Comparison of ENCODE assay signal across 11 cellular contexts in the genomic region with DNA sequence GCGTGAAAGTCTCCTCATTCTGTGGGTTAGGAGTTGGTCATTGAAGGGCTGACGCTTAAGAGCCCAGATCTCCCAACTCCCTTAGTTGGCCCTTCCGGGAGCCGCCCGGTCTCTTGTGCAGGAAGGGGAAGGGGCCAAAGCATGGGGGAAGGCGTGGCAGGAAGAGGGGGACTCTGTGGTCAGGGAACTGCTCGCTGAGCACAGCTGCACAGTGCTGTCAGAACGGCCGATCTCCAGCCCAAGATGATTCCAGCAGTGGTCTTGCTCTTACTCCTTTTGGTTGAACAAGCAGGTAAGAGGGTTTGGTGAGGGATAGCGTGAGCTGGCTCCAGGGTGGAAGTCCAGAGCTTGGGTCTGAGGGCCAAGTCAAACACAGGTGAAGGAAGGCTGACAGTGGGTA. TPM values are rescaled to one million over a fixed set of nuclear protein-coding genes. Genes with fewer than 3 reads are reported as not detected.
DNase-seq lines count a peak whose midpoint lies in the region; ATAC-seq lines count a peak whose summit lies in the region.
"Had no signal": no experiment of that assay in that cellular context is flagged by ENCODE, and none has a peak within 500 bp of the region (broad histone marks: within the 10 kb centered on the region; RNA-seq: fewer than 3 reads in every experiment).

Gene FCER1G (plus strand): TSS at position 217 of the 400 bp plus-strand sequence. CDS start 27 bp downstream, at position 244.

- DNase-seq in stimulated activated naive CD8-positive, alpha-beta T cell treated with anti-CD3 and anti-CD28 coated beads, Interleukin-15, Interleukin-2, amounts not matched to agents 100 U/mL and 50 U/mL, for 24 hours: no peak
- DNase-seq in ecto neural progenitor cell (ENCODE audit: low spot score) (peak; percentile 36), COLO829 (ENCODE audit: low spot score) (no peak), AG20443 (ENCODE audit: low spot score) (no peak)
- DNase-seq in naive thymus-derived CD8-positive, alpha-beta T cell: no peak
- DNase-seq in activated CD8-positive, alpha-beta memory T cell treated with anti-CD3 and anti-CD28 coated beads for 24 hours: no peak
- DNase-seq: central memory CD4-positive, alpha-beta T cell; NCI-H1694 treated with DMSO at 0.1 percent for 48 hours; T-helper 9 cell had no signal

- peaks cover 46% of the 10 kb centered on the region for H3K4me1 Mint-ChIP-seq in stimulated activated naive CD8-positive, alpha-beta T cell treated with anti-CD3 and anti-CD28 coated beads, Interleukin-15, Interleukin-2, amounts not matched to agents 100 ng/mL and 50 ng/mL, for 24 hours (ENCODE audit: low read depth)
- H3K4me1 Mint-ChIP-seq in naive thymus-derived CD8-positive, alpha-beta T cell: peaks cover 39 to 60% (median 56%) of the 10 kb centered on the region in 4 donors

- H3K27me3 Mint-ChIP-seq in stimulated activated naive CD8-positive, alpha-beta T cell treated with anti-CD3 and anti-CD28 coated beads, Interleukin-15, Interleukin-2, amounts not matched to agents 100 ng/mL and 50 ng/mL, for 24 hours: no peaks in the 10 kb centered on the region
- no peaks in the 10 kb centered on the region for H3K27me3 Mint-ChIP-seq in naive thymus-derived CD8-positive, alpha-beta T cell

- POLR2A ChIA-PET in naive thymus-derived CD8-positive, alpha-beta T cell (lab: Charles Lee): interaction anchor here (0.6 to 15.0 kb wide), 9 partner anchors 9 to 98 kb away, joined by 3 to 231 read pairs (median 7); partner anchors contain the start of genes APOA2, NDUFS2, SDHC and TOMM40L

- H3K9me3 Mint-ChIP-seq in stimulated activated naive CD8-positive, alpha-beta T cell treated with anti-CD3 and anti-CD28 coated beads, Interleukin-15, Interleukin-2, amounts not matched to agents 100 ng/mL and 50 ng/mL, for 24 hours: no peaks in the 10 kb centered on the region
- no peaks in the 10 kb centered on the region for H3K9me3 Mint-ChIP-seq in naive thymus-derived CD8-positive, alpha-beta T cell

- peak within 1 kb of the TSS; percentile 62 for H3K4me3 Mint-ChIP-seq in stimulated activated naive CD8-positive, alpha-beta T cell treated with anti-CD3 and anti-CD28 coated beads, Interleukin-15, Interleukin-2, amounts not matched to agents 100 ng/mL and 50 ng/mL, for 24 hours
- peak within 1 kb of the TSS; percentile 67 to 88 (median 80) for H3K4me3 Mint-ChIP-seq in naive thymus-derived CD8-positive, alpha-beta T cell

- H3K27ac Mint-ChIP-seq in stimulated activated naive CD8-positive, alpha-beta T cell treated with anti-CD3 and anti-CD28 coated beads, Interleukin-15, Interleukin-2, amounts not matched to agents 100 ng/mL and 50 ng/mL, for 24 hours: peak within 1 kb of the TSS; percentile 53
- peak within 1 kb of the TSS; percentile 82 to 97 (median 92) for H3K27ac Mint-ChIP-seq in naive thymus-derived CD8-positive, alpha-beta T cell

- peaks cover 41% of the 10 kb centered on the region for H3K36me3 Mint-ChIP-seq in stimulated activated naive CD8-positive, alpha-beta T cell treated with anti-CD3 and anti-CD28 coated beads, Interleukin-15, Interleukin-2, amounts not matched to agents 100 ng/mL and 50 ng/mL, for 24 hours (ENCODE audit: low read depth)
- peaks cover 6 to 53% (median 21%) of the 10 kb centered on the region in 3 donors for H3K36me3 Mint-ChIP-seq in naive thymus-derived CD8-positive, alpha-beta T cell

- ATAC-seq in stimulated activated naive CD8-positive, alpha-beta T cell treated with anti-CD3 and anti-CD28 coated beads, Interleukin-15, Interleukin-2, amounts not matched to agents 100 U/mL and 50 U/mL, for 24 hours: no peak
- peak; percentile 20 to 23 for ATAC-seq in naive thymus-derived CD8-positive, alpha-beta T cell
- no peak for ATAC-seq in HG02678 (IDR thresholded peaks at IDR 0.05; ENCODE audit: unreplicated experiment)

RNA-seq across cellular contexts. Expression of gene FCER1G, which starts in this region (rescaled TPM):
- total RNA-seq in naive thymus-derived CD8-positive, alpha-beta T cell: 10 to 100 TPM; 27.7 to 31.8 TPM
- polyA plus RNA-seq in naive thymus-derived CD8-positive, alpha-beta T cell: 100 to 1,000 TPM in 1 of 3 donors, 10 to 100 TPM in 2; 67.1 to 107 (median 84.4) TPM

Comparison
In these comparisons a context has a peak if more than half of its experiments do, and no peak if none do; other contexts are left out.
1. ATAC-seq: peak in naive thymus-derived CD8-positive, alpha-beta T cell (2 of 2); none in stimulated activated naive CD8-positive, alpha-beta T cell treated with anti-CD3 and anti-CD28 coated beads, Interleukin-15, Interleukin-2, amounts not matched to agents 100 U/mL and 50 U/mL, for 24 hours (single experiment) and HG02678 (single experiment).